In the genomic region with DNA sequence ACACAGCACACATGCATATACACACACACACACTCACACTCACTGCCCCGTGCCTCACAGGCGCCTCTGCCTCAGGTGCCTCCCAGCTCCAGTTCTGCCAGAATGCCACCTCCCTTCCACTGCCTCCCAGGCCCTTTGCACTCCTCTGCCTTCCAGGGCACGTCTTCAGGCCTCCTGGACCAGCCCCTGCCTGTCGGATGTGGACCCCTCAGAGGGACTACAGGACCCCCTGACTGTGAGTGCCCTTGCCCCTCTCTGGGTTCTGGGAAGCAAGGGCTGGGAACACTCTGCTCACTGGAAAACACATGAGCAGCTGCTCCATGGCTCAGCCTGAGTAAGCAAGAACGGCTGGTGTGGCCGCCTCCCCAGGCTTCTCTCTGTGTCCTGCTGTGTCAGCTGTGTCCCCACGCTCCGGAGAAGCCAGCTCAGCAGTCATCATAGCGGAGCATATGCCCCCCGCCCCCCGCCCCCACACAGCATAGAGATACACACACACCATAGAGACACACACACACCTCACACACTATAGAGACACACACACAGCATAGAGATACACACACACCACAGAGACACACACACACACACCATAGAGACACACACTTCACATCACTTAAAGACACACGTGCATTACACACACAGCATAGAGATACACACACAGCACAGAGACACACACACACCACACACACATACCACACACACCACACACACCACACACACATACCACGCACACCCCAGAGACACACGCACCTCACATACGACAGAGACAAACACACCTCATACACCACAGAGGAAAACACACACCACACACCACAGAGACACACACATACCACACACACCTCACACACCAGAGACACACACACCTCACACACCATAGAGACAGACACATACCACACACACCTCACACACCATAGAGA, we compare ENCODE assay signal across 11 cellular contexts.
DNase-seq lines count a peak whose midpoint lies in the region; ATAC-seq and TF ChIP-seq lines count a peak whose summit lies in the region.
"Had no signal": no experiment of that assay in that cellular context is flagged by ENCODE, and none has a peak within 500 bp of the region (broad histone marks: within the 10 kb centered on the region; RNA-seq: fewer than 3 reads in every experiment).

No MANE protein-coding gene starts in this region.

- in situ Hi-C loops in Panc1 (cut with HindIII; ENCODE audit: low pct_unique_long_range_greater_than_20kb, low sequenced_read_pairs): no loop called here

- POLR2A ChIA-PET in Panc1 (lab: Charles Lee): no interaction called here

- WGBS in testis, 2 donors: 59 to 86% methylated on average over 7 to 15 of the region's 15 CpGs

- no peaks in the 10 kb centered on the region for H3K9me3 ChIP-seq in left ventricle myocardium inferior (replicated peaks)
- H3K9me3 ChIP-seq in Panc1 (ENCODE audit: control insufficient read depth, insufficient read depth, low read depth, low read length): no peaks in the 10 kb centered on the region
- H3K9me3 ChIP-seq in testis: no peaks in the 10 kb centered on the region
- H3K9me3 ChIP-seq: upper lobe of left lung had no signal

- TF ChIP-seq POLR2A in testis (IDR thresholded peaks at IDR 0.05): no peak

- no peaks in the 10 kb centered on the region for H3K36me3 Mint-ChIP-seq in activated naive CD4-positive, alpha-beta T cell treated with anti-CD3 and anti-CD28 coated beads, Interleukin-2, amount 50 U/mL, for 72 hours
- H3K36me3 Mint-ChIP-seq: activated naive CD8-positive, alpha-beta T cell had no signal

- no peak for TF ChIP-seq CTCF in left ventricle myocardium inferior (IDR thresholded peaks at IDR 0.05; ENCODE audit: borderline replicate concordance)
- TF ChIP-seq CTCF in Panc1 (IDR thresholded peaks at IDR 0.05): no peak
- TF ChIP-seq CTCF in testis (IDR thresholded peaks at IDR 0.05): no peak

- DNase-seq in Right ventricle myocardium superior: peak; percentile 53
- DNase-seq in left ventricle myocardium inferior: no peak
- DNase-seq in Panc1 (ENCODE audit: low read depth, low spot score): no peak
- DNase-seq in left kidney (ENCODE audit: low read depth, low spot score): peak; percentile 84
- peak; percentile 24 for DNase-seq in testis
- DNase-seq in HCEC 1CT: no peak
- no peak for DNase-seq in activated naive CD4-positive, alpha-beta T cell treated with anti-CD3 and anti-CD28 coated beads, Interleukin-2, amount 50 U/mL, for 72 hours (ENCODE audit: low spot score in 2 of 2)
- DNase-seq in A172 (ENCODE audit: low spot score): no peak
- DNase-seq: activated B cell treated with CpG ODN at 0.5 μM for 24 hours had no signal

- peaks cover 0 to 4% of the 10 kb centered on the region in 2 donors for H3K9me3 Mint-ChIP-seq in activated naive CD4-positive, alpha-beta T cell treated with anti-CD3 and anti-CD28 coated beads, Interleukin-2, amount 50 U/mL, for 72 hours
- H3K9me3 Mint-ChIP-seq: activated B cell treated with CpG ODN at 0.5 μM for 24 hours had no signal

- no peak overlapping the region for H3K27ac Mint-ChIP-seq in activated naive CD4-positive, alpha-beta T cell treated with anti-CD3 and anti-CD28 coated beads, Interleukin-2, amount 50 U/mL, for 72 hours
- H3K27ac Mint-ChIP-seq: activated B cell treated with CpG ODN at 0.5 μM for 24 hours; activated naive CD8-positive, alpha-beta T cell had no signal

- H3K36me3 ChIP-seq in left ventricle myocardium inferior (no peaks in the 10 kb centered on the region), Panc1 (ENCODE audit: control insufficient read depth, insufficient read depth, low read length) (no peaks in the 10 kb centered on the region), testis (ENCODE audit: low read depth, missing control alignments) (no peaks in the 10 kb centered on the region)
- H3K36me3 ChIP-seq: upper lobe of left lung had no signal

- no TSS peak for BruUV-seq in Panc1 (replicated peaks; lab: Mats Ljungman, UMichigan)

- H3K4me3 ChIP-seq in left ventricle myocardium inferior (no peak overlapping the region), Panc1 (ENCODE audit: low read depth in 2 of 2, low read length in 2 of 2) (no peak overlapping the region), testis (no peak overlapping the region)
- H3K4me3 ChIP-seq: upper lobe of left lung had no signal

- CTCF ChIA-PET in Panc1 (lab: Charles Lee): no interaction called here

- ATAC-seq in Right ventricle myocardium superior (ENCODE audit: poor library complexity) (no peak), Panc1 (peak; percentile 78)
- no peak for ATAC-seq in activated naive CD4-positive, alpha-beta T cell treated with anti-CD3 and anti-CD28 coated beads, Interleukin-2, amount 50 U/mL, for 72 hours

- H3K27ac ChIP-seq in left ventricle myocardium inferior (replicated peaks): no peak overlapping the region
- H3K27ac ChIP-seq in Panc1 (ENCODE audit: low read length): no peak overlapping the region
- no peak overlapping the region for H3K27ac ChIP-seq in testis
- H3K27ac ChIP-seq: upper lobe of left lung had no signal

- H3K27me3 ChIP-seq in left ventricle myocardium inferior (ENCODE audit: low read depth) (peaks cover 11% of the 10 kb centered on the region), Panc1 (ENCODE audit: control insufficient read depth, insufficient read depth, low read length) (no peaks in the 10 kb centered on the region), testis (no peaks in the 10 kb centered on the region)
- H3K27me3 ChIP-seq: upper lobe of left lung had no signal

- intact Hi-C loops in Right ventricle myocardium superior (cut with DNase I) (no loop called here), left ventricle myocardium inferior (cut with micrococcal nuclease) (no loop called here), Panc1 (cut with micrococcal nuclease; ENCODE audit: unreplicated experiment) (no loop called here), testis (cut with DNase I; ENCODE audit: low total_unique reads) (no loop called here)

- H3K4me1 ChIP-seq in left ventricle myocardium inferior: no peaks in the 10 kb centered on the region
- no peaks in the 10 kb centered on the region for H3K4me1 ChIP-seq in Panc1 (ENCODE audit: control insufficient read depth, insufficient read depth, low read length)
- no peaks in the 10 kb centered on the region for H3K4me1 ChIP-seq in testis
- H3K4me1 ChIP-seq: upper lobe of left lung had no signal

Comparison
In these comparisons a context has a peak if more than half of its experiments do, and no peak if none do; other contexts are left out.
1. DNase-seq: peak in Right ventricle myocardium superior (single experiment), left kidney (single experiment) and testis (single experiment); none in left ventricle myocardium inferior (single experiment), Panc1 (single experiment), HCEC 1CT (single experiment), activated naive CD4-positive, alpha-beta T cell treated with anti-CD3 and anti-CD28 coated beads, Interleukin-2, amount 50 U/mL, for 72 hours (0 of 2) and A172 (single experiment).